Comparison of ENCODE assay signal across 1 cellular context in the genomic region with DNA sequence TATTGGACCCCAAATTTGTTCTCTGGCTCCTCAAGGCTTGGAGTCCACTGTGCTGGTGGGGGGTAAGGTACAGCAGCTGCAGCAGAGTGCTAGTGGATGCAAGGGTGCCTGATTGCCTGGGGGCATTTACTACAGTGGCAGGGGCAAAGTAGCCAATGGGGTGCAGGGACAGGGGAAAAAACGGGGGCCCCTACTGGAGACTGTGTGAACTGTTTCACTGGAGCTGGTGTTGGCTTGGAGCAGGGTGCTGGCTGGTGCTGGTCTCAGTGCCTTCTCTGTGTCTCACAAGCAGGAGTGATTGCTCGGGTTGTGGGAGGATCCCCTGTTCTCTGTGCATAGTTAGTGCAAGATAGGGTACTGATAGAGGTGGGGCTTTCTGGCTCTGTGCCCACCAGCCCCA.
TF ChIP-seq lines count a peak whose summit lies in the region.

No MANE protein-coding gene starts in this region.

TF ChIP-seq in H1, 55 proteins besides CTCF, POLR2A, EP300 and RAD21 (continued from another document):
- TF ChIP-seq, protein P1, sequence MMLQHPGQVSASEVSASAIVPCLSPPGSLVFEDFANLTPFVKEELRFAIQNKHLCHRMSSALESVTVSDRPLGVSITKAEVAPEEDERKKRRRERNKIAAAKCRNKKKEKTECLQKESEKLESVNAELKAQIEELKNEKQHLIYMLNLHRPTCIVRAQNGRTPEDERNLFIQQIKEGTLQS (IDR thresholded peaks at IDR 0.05; ENCODE audit: insufficient read depth, low read depth, low read length), result no peak
- no peak for TF ChIP-seq GABPA (IDR thresholded peaks at IDR 0.05; ENCODE audit: borderline replicate concordance, insufficient read depth, low read length)
TF ChIP-seq in H1: peak in this region for 0.
